In genomic region chr9:93574900-93575705, GRCh38 we compare ENCODE assay signal across 8 cellular contexts. TPM values are rescaled to one million over a fixed set of nuclear protein-coding genes. Genes with fewer than 3 reads are reported as not detected.
DNase-seq lines count a peak whose midpoint lies in the region; ATAC-seq and TF ChIP-seq lines count a peak whose summit lies in the region.

No MANE protein-coding gene starts in this region.

- H3K27ac ChIP-seq in layer of hippocampus (ENCODE audit: low read depth, low read length) (peak overlapping the region; percentile 66), suprapubic skin (peak overlapping the region; percentile 95)

- TF ChIP-seq EP300 in suprapubic skin (IDR thresholded peaks at IDR 0.05) = no peak

- TF ChIP-seq POLR2A in suprapubic skin (IDR thresholded peaks at IDR 0.05) = no peak

- no peak for ATAC-seq in HG03520 (IDR thresholded peaks at IDR 0.05; ENCODE audit: unreplicated experiment)

- peak overlapping the region; percentile 63 for H3K4me3 ChIP-seq in astrocyte of the cerebellum (ENCODE audit: low read depth, low read length)
- peak overlapping the region; percentile 73 for H3K4me3 ChIP-seq in suprapubic skin

- in situ Hi-C loops in astrocyte of the cerebellum (cut with HindIII; ENCODE audit: low sequenced_read_pairs) = no loop called here

- 40% methylated on average over 13 of the region's 25 CpGs for WGBS in suprapubic skin

- peaks cover 36% of the 10 kb centered on the region for H3K4me1 ChIP-seq in suprapubic skin

- no peaks in the 10 kb centered on the region for H3K36me3 ChIP-seq in suprapubic skin

- DNase-seq in NCI-H748 (lab: John Stamatoyannopoulos, UW; ENCODE audit: unreplicated experiment) = peak; percentile 17
- no peak for DNase-seq in NCI-H748 treated with DMSO at 0.1 percent for 48 hours (lab: John Stamatoyannopoulos, UW)
- DNase-seq in astrocyte of the cerebellum (ENCODE audit: low read depth) = no peak
- DNase-seq in suprapubic skin (ENCODE audit: low spot score in 2 of 2) = peak; percentile 72 to 77
- no peak for DNase-seq in DMS153 treated with DMSO at 0.1 percent for 48 hours (lab: John Stamatoyannopoulos, UW; ENCODE audit: unreplicated experiment)
- no peak for DNase-seq in 8988T

- H3K27me3 ChIP-seq in layer of hippocampus (ENCODE audit: control insufficient read depth, insufficient read depth, low read length) = no peaks in the 10 kb centered on the region
- H3K27me3 ChIP-seq in suprapubic skin = no peaks in the 10 kb centered on the region

- no peaks in the 10 kb centered on the region for H3K9me3 ChIP-seq in suprapubic skin

- TF ChIP-seq CTCF in astrocyte of the cerebellum (IDR thresholded peaks at IDR 0.05; ENCODE audit: low read depth, low read length, missing control alignments) (no peak), suprapubic skin (IDR thresholded peaks at IDR 0.05) (no peak)

RNA-seq across cellular contexts. Expression of gene PHF2, which starts 1.3 kb away (rescaled TPM):
- 10 to 100 TPM; 22.6 to 40.2 (median 28.4) TPM for total RNA-seq in suprapubic skin

Comparison
In these comparisons a context has a peak if more than half of its experiments do, and no peak if none do; other contexts are left out.
1. DNase-seq: peak in NCI-H748 (single experiment) and suprapubic skin (2 of 2); none in NCI-H748 treated with DMSO at 0.1 percent for 48 hours (single experiment), astrocyte of the cerebellum (single experiment), DMS153 treated with DMSO at 0.1 percent for 48 hours (single experiment) and 8988T (single experiment).